ENCODE assay signal across 35 cellular contexts in genomic region chr21:27126140-27126539, GRCh38.
DNase-seq lines count a peak whose midpoint lies in the region; ATAC-seq and TF ChIP-seq lines count a peak whose summit lies in the region.
"Had no signal": no experiment of that assay in that cellular context is flagged by ENCODE, and none has a peak within 500 bp of the region (broad histone marks: within the 10 kb centered on the region; RNA-seq: fewer than 3 reads in every experiment).

No MANE protein-coding gene starts in this region.

- H3K4me2 ChIP-seq in Karpas-422 (ENCODE audit: low read depth, low read length, poor library complexity, severe bottlenecking) = no peak overlapping the region
- H3K4me2 ChIP-seq: A549; BLaER1; BLaER1 treated with 17β-estradiol and CSF1 and Interleukin-3, amounts not matched to agents 10 nM and 100 nM had no signal

- H3K4me3 ChIP-seq in right atrium auricular region (no peak overlapping the region), fibroblast of the aortic adventitia (ENCODE audit: low read depth, low read length) (no peak overlapping the region), Karpas-422 (ENCODE audit: low read length) (no peak overlapping the region)
- H3K4me3 ChIP-seq: A549; BLaER1; BLaER1 treated with 17β-estradiol and CSF1 and Interleukin-3, amounts not matched to agents 10 nM and 100 nM had no signal

- H3K9me3 Mint-ChIP-seq in nephron = no peaks in the 10 kb centered on the region
- H3K9me3 Mint-ChIP-seq: CD4-positive, alpha-beta T cell; CD8-positive, alpha-beta T cell had no signal

- H3K27ac ChIP-seq in right atrium auricular region = no peak overlapping the region
- H3K27ac ChIP-seq in Karpas-422 (ENCODE audit: low read length) = no peak overlapping the region
- H3K27ac ChIP-seq: 22Rv1; A549; BLaER1; BLaER1 treated with 17β-estradiol and CSF1 and Interleukin-3, amounts not matched to agents 10 nM and 100 nM; C4-2B had no signal

- no peak for TF ChIP-seq CTCF in right atrium auricular region (IDR thresholded peaks at IDR 0.05)
- TF ChIP-seq CTCF in fibroblast of the aortic adventitia (IDR thresholded peaks at IDR 0.05; ENCODE audit: insufficient read depth, low read length) = no peak
- no peak for TF ChIP-seq CTCF in nephron (IDR thresholded peaks at IDR 0.05; ENCODE audit: unreplicated experiment in 3 of 3)

- no peaks in the 10 kb centered on the region for H3K36me3 Mint-ChIP-seq in nephron (ENCODE audit: low read depth)
- H3K36me3 Mint-ChIP-seq: CD14-positive monocyte; CD4-positive, alpha-beta memory T cell; CD4-positive, CD25-positive, alpha-beta regulatory T cell; CD8-positive, alpha-beta T cell had no signal

- H3K9me3 ChIP-seq in right atrium auricular region (no peaks in the 10 kb centered on the region), Karpas-422 (ENCODE audit: low read length) (peaks cover 30% of the 10 kb centered on the region)
- H3K9me3 ChIP-seq: A549, BE2C, BLaER1, Caco-2 had no signal

- no peak overlapping the region for H3K9ac ChIP-seq in Karpas-422 (ENCODE audit: low read length)
- H3K9ac ChIP-seq: BLaER1; BLaER1 treated with 17β-estradiol and CSF1 and Interleukin-3, amounts not matched to agents 10 nM and 100 nM had no signal

- no peak overlapping the region for H3K4me3 Mint-ChIP-seq in nephron
- H3K4me3 Mint-ChIP-seq: B cell; CD14-positive monocyte; CD4-positive, alpha-beta memory T cell; CD4-positive, alpha-beta T cell; CD4-positive, CD25-positive, alpha-beta regulatory T cell; CD8-positive, alpha-beta memory T cell; CD8-positive, alpha-beta T cell had no signal

- peak overlapping the region in 2 of 3 experiments; percentile 91 for H3K27ac Mint-ChIP-seq in nephron
- H3K27ac Mint-ChIP-seq: B cell; CD14-positive monocyte; CD4-positive, alpha-beta memory T cell; CD4-positive, alpha-beta T cell; CD4-positive, CD25-positive, alpha-beta regulatory T cell; CD8-positive, alpha-beta memory T cell; CD8-positive, alpha-beta T cell had no signal

- peaks cover 26% of the 10 kb centered on the region for H3K4me1 Mint-ChIP-seq in nephron
- H3K4me1 Mint-ChIP-seq: B cell; CD14-positive monocyte; CD4-positive, alpha-beta memory T cell; CD4-positive, CD25-positive, alpha-beta regulatory T cell; CD8-positive, alpha-beta memory T cell had no signal

- no peaks in the 10 kb centered on the region for H3K27me3 Mint-ChIP-seq in nephron (ENCODE audit: low read depth)
- H3K27me3 Mint-ChIP-seq: B cell; CD4-positive, alpha-beta memory T cell; CD4-positive, alpha-beta T cell; CD4-positive, CD25-positive, alpha-beta regulatory T cell; CD8-positive, alpha-beta memory T cell had no signal

- ATAC-seq in Right ventricle myocardium superior (ENCODE audit: poor library complexity) (peak; percentile 61), left ventricle myocardium superior (peak; percentile 51)
- ATAC-seq: A549; CD8-positive, alpha-beta T cell had no signal

- H3K79me2 ChIP-seq in Karpas-422 (ENCODE audit: low read length) = no peaks in the 10 kb centered on the region

- H3K4me1 ChIP-seq in right atrium auricular region (no peaks in the 10 kb centered on the region), Karpas-422 (ENCODE audit: low read length) (no peaks in the 10 kb centered on the region)
- H3K4me1 ChIP-seq: A549; BLaER1; BLaER1 treated with 17β-estradiol and CSF1 and Interleukin-3, amounts not matched to agents 10 nM and 100 nM; Caco-2 had no signal

- H3K9me2 ChIP-seq in Karpas-422 (replicated peaks; ENCODE audit: insufficient read depth, low read length) = no peaks in the 10 kb centered on the region

- no peak overlapping the region for H2AFZ ChIP-seq in Karpas-422 (ENCODE audit: low read length)

- H3K27me3 ChIP-seq in right atrium auricular region (no peaks in the 10 kb centered on the region), Karpas-422 (ENCODE audit: low read length) (no peaks in the 10 kb centered on the region)
- H3K27me3 ChIP-seq: BE2C; BLaER1; BLaER1 treated with 17β-estradiol and CSF1 and Interleukin-3, amounts not matched to agents 10 nM and 100 nM had no signal

- no peaks in the 10 kb centered on the region for H4K20me1 ChIP-seq in Karpas-422 (ENCODE audit: insufficient read depth, low read depth, low read length)
- H4K20me1 ChIP-seq: BLaER1; BLaER1 treated with 17β-estradiol and CSF1 and Interleukin-3, amounts not matched to agents 10 nM and 100 nM had no signal

- H3K36me3 ChIP-seq in right atrium auricular region (no peaks in the 10 kb centered on the region), Karpas-422 (ENCODE audit: insufficient read depth, low read length) (no peaks in the 10 kb centered on the region)
- H3K36me3 ChIP-seq: BE2C; BLaER1; BLaER1 treated with 17β-estradiol and CSF1 and Interleukin-3, amounts not matched to agents 10 nM and 100 nM had no signal

- intact Hi-C loops in Right ventricle myocardium superior (cut with DNase I) = no loop called here
- intact Hi-C loops in cardiac septum (cut with DNase I) = no loop called here
- intact Hi-C loops in left ventricle myocardium superior (cut with micrococcal nuclease) = no loop called here

- no peak for DNase-seq in Right ventricle myocardium superior
- no peak for DNase-seq in cardiac septum (ENCODE audit: low spot score)
- DNase-seq in left ventricle myocardium superior = no peak
- DNase-seq in right atrium auricular region (ENCODE audit: low spot score) = no peak
- DNase-seq in fibroblast of the aortic adventitia (ENCODE audit: low read depth) = peak; percentile 51
- DNase-seq in Karpas-422 = no peak
- no peak for DNase-seq in GF-D8 (lab: John Stamatoyannopoulos, UW)
- DNase-seq: 8988T; ACHN; AML-193; BE2C; C1 segment of cervical spinal cord; Caco-2; Calu3; CD4-positive, alpha-beta memory T cell; CD4-positive, alpha-beta T cell; CD4-positive, CD25-positive, alpha-beta regulatory T cell; CD8-positive, alpha-beta memory T cell; CD8-positive, alpha-beta T cell; COR-L47; DMS 273 treated with DMSO at 0.1 percent for 48 hours; DMS153; DMS53; DMS79; DMS79 treated with DMSO at 0.1 percent for 48 hours; DND-41; EL had no signal
